Comparison of ENCODE assay signal across 15 cellular contexts in the genomic region with DNA sequence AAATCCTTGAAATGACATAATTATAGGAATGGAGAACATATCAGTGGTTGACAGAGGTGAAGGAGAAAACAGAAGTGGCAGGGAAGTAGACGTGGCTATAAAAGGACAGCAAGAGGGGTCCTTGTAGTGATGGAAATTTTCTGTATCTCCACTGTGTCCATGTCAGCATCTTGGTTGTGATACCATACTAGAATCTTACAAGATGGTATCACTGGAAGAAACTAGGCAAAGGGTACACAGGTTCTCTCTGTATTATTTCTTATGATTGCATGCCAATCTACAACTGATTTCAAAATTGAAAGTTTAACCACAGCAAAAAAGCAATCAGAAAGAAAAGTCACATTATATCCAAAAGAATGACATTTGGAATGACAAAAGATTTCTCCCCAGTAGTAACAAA. TPM values are rescaled to one million over a fixed set of nuclear protein-coding genes. Genes with fewer than 3 reads are reported as not detected.
"Had no signal": no experiment of that assay in that cellular context is flagged by ENCODE, and none has a peak within 500 bp of the region (broad histone marks: within the 10 kb centered on the region; RNA-seq: fewer than 3 reads in every experiment).

No MANE protein-coding gene starts in this region.

- H3K27ac ChIP-seq: breast epithelium, skin epidermis, transverse colon had no signal

- H3K9me3 ChIP-seq: breast epithelium, transverse colon had no signal

- ATAC-seq: left colon, natural killer cell had no signal

- H3K27me3 Mint-ChIP-seq: activated naive CD8-positive, alpha-beta T cell treated with anti-CD3 and anti-CD28 coated beads, Interleukin-2, amount 10 ng/mL, durations not matched to agents 7 days and 5 days had no signal

- DNase-seq: activated CD4-positive, CD25-positive, alpha-beta regulatory T cell treated with anti-CD3 and anti-CD28 coated beads, Interleukin-2, amount 50 U/mL, for 72 hours; activated naive CD8-positive, alpha-beta T cell treated with anti-CD3 and anti-CD28 coated beads, Interleukin-2, amount 10 ng/mL, durations not matched to agents 7 days and 5 days; aorta; effector CD4-positive, alpha-beta T cell; foreskin melanocyte; left colon; natural killer cell; posterior cingulate gyrus; SHP77; stimulated activated CD4-positive, alpha-beta T cell treated with anti-CD3 and anti-CD28 coated beads, Interleukin-4, amount 100 ng/mL, for 4 hours; transverse colon had no signal

- H3K4me1 ChIP-seq: breast epithelium had no signal

- H3K27me3 ChIP-seq: breast epithelium, transverse colon had no signal

- H3K4me3 ChIP-seq: breast epithelium, skin epidermis, transverse colon had no signal

- H3K9me3 Mint-ChIP-seq: activated naive CD8-positive, alpha-beta T cell treated with anti-CD3 and anti-CD28 coated beads, Interleukin-2, amount 10 ng/mL, durations not matched to agents 7 days and 5 days; natural killer cell; T-helper 2 cell treated with Interferon-gamma antibody and Interleukin-4, amounts not matched to agents 5 μg/mL and 100 μg/mL, for 36 hours had no signal

- H3K4me1 Mint-ChIP-seq: natural killer cell had no signal

- H3K27ac Mint-ChIP-seq: activated naive CD8-positive, alpha-beta T cell treated with anti-CD3 and anti-CD28 coated beads, Interleukin-2, amount 10 ng/mL, durations not matched to agents 7 days and 5 days; natural killer cell; T-helper 2 cell treated with Interferon-gamma antibody and Interleukin-4, amounts not matched to agents 5 μg/mL and 100 μg/mL, for 36 hours had no signal

- H3K4me3 Mint-ChIP-seq: activated naive CD8-positive, alpha-beta T cell treated with anti-CD3 and anti-CD28 coated beads, Interleukin-2, amount 10 ng/mL, durations not matched to agents 7 days and 5 days; natural killer cell; T-helper 2 cell treated with Interferon-gamma antibody and Interleukin-4, amounts not matched to agents 5 μg/mL and 100 μg/mL, for 36 hours had no signal

- H3K36me3 ChIP-seq: breast epithelium had no signal

RNA-seq across cellular contexts. Expression of gene ZC3H12D, which starts 16.4 kb away (rescaled TPM):
- total RNA-seq: lung microvascular endothelial cell had no signal
